Comparison of ENCODE assay signal across 23 cellular contexts in genomic region chr2:33500177-33500576, GRCh38.
"Had no signal": no experiment of that assay in that cellular context is flagged by ENCODE, and none has a peak within 500 bp of the region (broad histone marks: within the 10 kb centered on the region; RNA-seq: fewer than 3 reads in every experiment).

No MANE protein-coding gene starts in this region.

- H2AFZ ChIP-seq: hepatocyte had no signal

- H3K27ac Mint-ChIP-seq: activated T-helper 2 cell treated with anti-CD3 and anti-CD28 coated beads, Interferon-gamma antibody, Interleukin-2, Interleukin-4, amounts not matched to agents 10 μg/mL and 5 μg/mL and 100 μg/mL, durations not matched to agents 14 hours and 24 hours and 36 hours; mesothelial cell of epicardium; natural killer cell; stimulated activated naive CD8-positive, alpha-beta T cell treated with anti-CD3 and anti-CD28 coated beads, Interleukin-15, amount 100 ng/mL, for 72 hours; T-cell had no signal

- H3K4me2 ChIP-seq: hepatocyte had no signal

- H3K79me2 ChIP-seq: hepatocyte had no signal

- H3K4me3 ChIP-seq: hepatocyte, left ventricle myocardium inferior, pancreas, psoas muscle, right atrium auricular region, spleen, suprapubic skin, transverse colon, uterus had no signal

- H3K9me3 ChIP-seq: left ventricle myocardium inferior, neutrophil, pancreas, psoas muscle, right atrium auricular region, spleen, suprapubic skin, transverse colon, uterus had no signal

- H3K36me3 ChIP-seq: left ventricle myocardium inferior, neutrophil, pancreas, right atrium auricular region, spleen, suprapubic skin, transverse colon, uterus had no signal

- DNase-seq: activated CD8-positive, alpha-beta memory T cell treated with anti-CD3 and anti-CD28 coated beads, Interleukin-2, amount 50 U/mL, for 48 hours; activated naive CD4-positive, alpha-beta T cell treated with Interleukin-2 at 50 U/mL for 16 hours; activated T-cell treated with anti-CD3 and anti-CD28 coated beads, Interleukin-2, amount 50 U/mL, for 4 hours; effector CD8-positive, alpha-beta T cell; foreskin melanocyte; glutamatergic neuron; left ventricle myocardium inferior; natural killer cell; pancreas; psoas muscle; spleen; stimulated activated CD4-positive, alpha-beta T cell treated with anti-CD3 and anti-CD28 coated beads, Interleukin-4, amount 100 ng/mL, for 1 hour; stimulated activated naive CD8-positive, alpha-beta T cell treated with anti-CD3 and anti-CD28 coated beads, Interleukin-15, amount 100 ng/mL, for 72 hours; T-cell; T-helper 9 cell; transverse colon; uterus had no signal

- FAIRE-seq: pancreas had no signal

- H3K27ac ChIP-seq: hepatocyte, left ventricle myocardium inferior, neutrophil, pancreas, psoas muscle, right atrium auricular region, suprapubic skin, transverse colon, uterus had no signal

- ATAC-seq: activated T-cell treated with anti-CD3 and anti-CD28 coated beads, Interleukin-2, amount 50 U/mL, for 4 hours; natural killer cell; pancreas; psoas muscle; stimulated activated naive CD8-positive, alpha-beta T cell treated with anti-CD3 and anti-CD28 coated beads, Interleukin-15, amount 100 ng/mL, for 72 hours; T-cell had no signal

- H3K36me3 Mint-ChIP-seq: mesothelial cell of epicardium, natural killer cell had no signal

- H3K4me1 ChIP-seq: suprapubic skin, transverse colon, uterus had no signal

- H3K27me3 ChIP-seq: hepatocyte, neutrophil, pancreas, right atrium auricular region, spleen, suprapubic skin, transverse colon, uterus had no signal

- H3K4me3 Mint-ChIP-seq: activated T-cell treated with anti-CD3 and anti-CD28 coated beads, Interleukin-2, amount 50 U/mL, for 4 hours; mesothelial cell of epicardium; natural killer cell; stimulated activated naive CD8-positive, alpha-beta T cell treated with anti-CD3 and anti-CD28 coated beads, Interleukin-15, amount 100 ng/mL, for 72 hours; T-cell had no signal

- H3K27me3 Mint-ChIP-seq: stimulated activated naive CD8-positive, alpha-beta T cell treated with anti-CD3 and anti-CD28 coated beads, Interleukin-15, amount 100 ng/mL, for 72 hours; T-cell had no signal

- H3K9me3 Mint-ChIP-seq: activated T-cell treated with anti-CD3 and anti-CD28 coated beads, Interleukin-2, amount 50 U/mL, for 4 hours; natural killer cell; T-cell had no signal
